In genomic region chr22:49953027-49953679, GRCh38 we compare ENCODE assay signal across 15 cellular contexts. TPM values are rescaled to one million over a fixed set of nuclear protein-coding genes. Genes with fewer than 3 reads are reported as not detected.
A peak's percentile ranks its signal among the peaks of the same experiment; 100 is the strongest.
DNase-seq lines count a peak whose midpoint lies in the region; ATAC-seq, FAIRE-seq and TF ChIP-seq lines count a peak whose summit lies in the region.
"Had no signal": no experiment of that assay in that cellular context is flagged by ENCODE, and none has a peak within 500 bp of the region (broad histone marks: within the 10 kb centered on the region; RNA-seq: fewer than 3 reads in every experiment).

No MANE protein-coding gene starts in this region.

- no TSS peak for BruUV-seq in A673 (replicated peaks; lab: Mats Ljungman, UMichigan)

- no peak for FAIRE-seq in pancreas (lab: Jason Lieb, UNC)
- FAIRE-seq: keratinocyte had no signal

- TF ChIP-seq CTCF in A673 (conservative IDR thresholded peaks at IDR 0.05; ENCODE audit: low read depth, low read length) (no peak), gastroesophageal sphincter (IDR thresholded peaks at IDR 0.05) (no peak), pancreas (IDR thresholded peaks at IDR 0.05) (no peak)

- no peak overlapping the region for H3K4me3 ChIP-seq in A673 (ENCODE audit: low read depth, low read length, poor library complexity, severe bottlenecking)
- no peak overlapping the region for H3K4me3 ChIP-seq in gastroesophageal sphincter
- H3K4me3 ChIP-seq in pancreas, result no peak overlapping the region
- H3K4me3 ChIP-seq: SJCRH30 had no signal

- POLR2A ChIA-PET in A673 (lab: Charles Lee; ENCODE audit: low non-redundant PET), result no interaction called here

- H3K27me3 ChIP-seq in A673 (replicated peaks; ENCODE audit: insufficient read depth, low read depth, low read length, poor library complexity) (no peaks in the 10 kb centered on the region), gastroesophageal sphincter (no peaks in the 10 kb centered on the region), pancreas (no peaks in the 10 kb centered on the region)
- H3K27me3 ChIP-seq: SJCRH30 had no signal

- H3K9me3 ChIP-seq in A673 (ENCODE audit: low read depth, low read length, poor library complexity, severe bottlenecking), result no peaks in the 10 kb centered on the region
- H3K9me3 ChIP-seq in gastroesophageal sphincter, result no peaks in the 10 kb centered on the region
- no peaks in the 10 kb centered on the region for H3K9me3 ChIP-seq in pancreas
- H3K9me3 ChIP-seq: SJCRH30 had no signal

- DNase-seq in A673 (ENCODE audit: low spot score) (no peak), NCI-H69 (lab: John Stamatoyannopoulos, UW) (peak; percentile 27), pancreas (peak in 5 of 6 donors; percentile 90 to 96 (median 93)), NCI-H1417 treated with DMSO at 0.1 percent for 48 hours (lab: John Stamatoyannopoulos, UW) (no peak), HCEC 1CT (no peak)
- DNase-seq: amniotic stem cell, NCI-H524 treated with DMSO at 0.1 percent for 48 hours, SJCRH30 had no signal

- H3K27ac ChIP-seq in A673 (ENCODE audit: low read depth, low read length, poor library complexity, severe bottlenecking) (peak overlapping the region; percentile 23), gastroesophageal sphincter (peak overlapping the region in 3 of 4 donors; percentile 58 to 61 (median 59)), pancreas (peak overlapping the region; percentile 86 to 99 (median 98))

- no peak for TF ChIP-seq EP300 in gastroesophageal sphincter (IDR thresholded peaks at IDR 0.05)

- ATAC-seq in gastroesophageal sphincter, result no peak
- ATAC-seq in pancreas, result peak; percentile 18 to 44 (median 34)
- ATAC-seq in HG02588 (IDR thresholded peaks at IDR 0.05; ENCODE audit: unreplicated experiment), result no peak
- no peak for ATAC-seq in GM19328 (IDR thresholded peaks at IDR 0.05; ENCODE audit: unreplicated experiment)
- ATAC-seq: WTC11 had no signal

- WGBS in gastroesophageal sphincter (ENCODE audit: low coverage in 1 of 2), 2 donors, result 60 to 93% methylated on average over 3 to 5 of the region's 20 CpGs
- 26 to 34% methylated on average over 17 to 20 of the region's 20 CpGs for WGBS in pancreas, 2 donors

- intact Hi-C loops in A673 (cut with micrococcal nuclease; ENCODE audit: unreplicated experiment) (no loop called here), pancreas (cut with DNase I) (no loop called here)

- H3K36me3 ChIP-seq in A673 (ENCODE audit: insufficient read depth, low read length, poor library complexity, severe bottlenecking), result no peaks in the 10 kb centered on the region
- H3K36me3 ChIP-seq in gastroesophageal sphincter, result no peaks in the 10 kb centered on the region
- H3K36me3 ChIP-seq in pancreas, result no peaks in the 10 kb centered on the region
- H3K36me3 ChIP-seq: SJCRH30 had no signal

- CTCF ChIA-PET in A673 (lab: Charles Lee), result no interaction called here

- no peak for TF ChIP-seq POLR2A in gastroesophageal sphincter (IDR thresholded peaks at IDR 0.05)

- H3K4me1 ChIP-seq in A673 (ENCODE audit: insufficient read depth, low read length, poor library complexity, severe bottlenecking) (no peaks in the 10 kb centered on the region), gastroesophageal sphincter (peaks cover 0 to 39% (median 19%) of the 10 kb centered on the region in 3 donors), pancreas (peaks cover 58 to 61% (median 58%) of the 10 kb centered on the region in 3 donors)

RNA-seq across cellular contexts. Expression of gene PIM3, which starts 7.4 kb away (rescaled TPM):
- total RNA-seq in A673 (2021) (70.9 and 71.3 TPM in 2 replicates), gastroesophageal sphincter (10 to 100 TPM; 30.0 to 58.3 (median 46.4) TPM), pancreas (10 to 100 TPM; 25.8 to 90.1 (median 33.1) TPM)
- 10 to 100 TPM; 55.3 to 82.7 TPM for polyA plus RNA-seq in pancreas

RNA-seq across cellular contexts. Expression of gene CRELD2, which starts 34.7 kb away (rescaled TPM):
- total RNA-seq in A673 (2021) (54.1 and 54.7 TPM in 2 replicates), gastroesophageal sphincter (10 to 100 TPM; 21.9 to 36.2 (median 30.9) TPM), pancreas (10 to 100 TPM; 37.2 to 61.9 (median 54.1) TPM)
- polyA plus RNA-seq in pancreas, result 10 to 100 TPM; 51.1 to 56.4 TPM

RNA-seq across cellular contexts. Expression of gene ALG12, which starts 34.9 kb away (rescaled TPM):
- 18.6 and 19.8 TPM in 2 replicates for total RNA-seq in A673 (2021)
- total RNA-seq in gastroesophageal sphincter, result 10 to 100 TPM; 18.8 to 30.0 (median 22.6) TPM
- total RNA-seq in pancreas, result 10 to 100 TPM in 4 of 6 donors, 1 to 10 TPM in 2; 7.4 to 13.1 (median 12.1) TPM
- 1 to 10 TPM; 7.1 to 8.6 TPM for polyA plus RNA-seq in pancreas

RNA-seq across cellular contexts. Expression of gene IL17REL, which starts 59.4 kb away (rescaled TPM):
- total RNA-seq in A673 (2021) (not detected in 2 replicates), gastroesophageal sphincter (not detected), pancreas (not detected)
- polyA plus RNA-seq in pancreas, result not detected
- total RNA-seq: dermis microvascular lymphatic vessel endothelial cell, fibroblast of villous mesenchyme, SJCRH30 had no signal
- polyA plus RNA-seq: keratinocyte had no signal

Comparison
In these comparisons a context has a peak if more than half of its experiments do, and no peak if none do; other contexts are left out.
1. DNase-seq: peak in NCI-H69 (single experiment) and pancreas (5 of 6); none in A673 (single experiment), NCI-H1417 treated with DMSO at 0.1 percent for 48 hours (single experiment) and HCEC 1CT (single experiment).
2. H3K27ac ChIP-seq: peak in every context shown above with its lines; median percentile 98 in pancreas; 59 in gastroesophageal sphincter; 23 in A673.
3. ATAC-seq: peak in pancreas (4 of 4); none in gastroesophageal sphincter (single experiment), HG02588 (single experiment) and GM19328 (single experiment).